In genomic region chr10:18793951-18794350, GRCh38 we compare ENCODE assay signal across 9 cellular contexts.
DNase-seq lines count a peak whose midpoint lies in the region; TF ChIP-seq lines count a peak whose summit lies in the region.
"Had no signal": no experiment of that assay in that cellular context is flagged by ENCODE, and none has a peak within 500 bp of the region (broad histone marks: within the 10 kb centered on the region; RNA-seq: fewer than 3 reads in every experiment).

No MANE protein-coding gene starts in this region.

- H3K9me3 Mint-ChIP-seq in neural crest cell (peaks cover 8% of the 10 kb centered on the region), Calu3 (ENCODE audit: low read depth, unreplicated experiment) (peaks cover 7% of the 10 kb centered on the region)

- no peak overlapping the region for H3K4me3 Mint-ChIP-seq in neural crest cell
- H3K4me3 Mint-ChIP-seq in Calu3 (ENCODE audit: low read depth, unreplicated experiment): no peak overlapping the region

- no peaks in the 10 kb centered on the region for H3K27me3 Mint-ChIP-seq in neural crest cell (ENCODE audit: low read depth)
- no peaks in the 10 kb centered on the region for H3K27me3 Mint-ChIP-seq in Calu3 (ENCODE audit: unreplicated experiment)

- TF ChIP-seq CTCF in cardiac fibroblast (IDR thresholded peaks at IDR 0.05; ENCODE audit: low read depth, low read length) (peak; percentile 55), neural crest cell (conservative IDR thresholded peaks at IDR 0.05) (peak; percentile 66), Calu3 (IDR thresholded peaks at IDR 0.05; ENCODE audit: unreplicated experiment) (no peak)

- H3K4me1 Mint-ChIP-seq in neural crest cell (no peaks in the 10 kb centered on the region), Calu3 (ENCODE audit: low read depth, unreplicated experiment) (no peaks in the 10 kb centered on the region)

- CTCF ChIA-PET in Calu3 (lab: Charles Lee): no interaction called here

- intact Hi-C loops in Calu3 (cut with micrococcal nuclease; ENCODE audit: unreplicated experiment): no loop called here

- BruUV-seq in Calu3 (replicated peaks; lab: Mats Ljungman, UMichigan): no TSS peak

- no peak overlapping the region for H3K4me3 ChIP-seq in cardiac fibroblast (replicated peaks in 1 of 2; ENCODE audit: low read depth in 2 of 2, low read length in 2 of 2)

- H3K36me3 Mint-ChIP-seq in neural crest cell (ENCODE audit: low read depth) (no peaks in the 10 kb centered on the region), Calu3 (ENCODE audit: insufficient read depth, unreplicated experiment) (no peaks in the 10 kb centered on the region)

- H3K27ac Mint-ChIP-seq in neural crest cell (ENCODE audit: unreplicated experiment) (no peak overlapping the region), Calu3 (ENCODE audit: unreplicated experiment) (no peak overlapping the region)

- DNase-seq in ELR (ENCODE audit: low read depth) (peak; percentile 9), NCI-H146 treated with DMSO at 0.1 percent for 48 hours (lab: John Stamatoyannopoulos, UW; ENCODE audit: unreplicated experiment) (peak; percentile 82), cardiac fibroblast (ENCODE audit: low read depth in 2 of 2) (peak; percentile 9 to 67), neural crest cell (ENCODE audit: low read depth, low spot score) (no peak), AG20443 (ENCODE audit: low spot score) (no peak), OCI-M2 (lab: John Stamatoyannopoulos, UW; ENCODE audit: unreplicated experiment) (no peak), Calu3 (no peak)
- DNase-seq: activated gamma-delta T cell, Right ventricle myocardium superior had no signal

Comparison
In these comparisons a context has a peak if more than half of its experiments do, and no peak if none do; other contexts are left out.
1. DNase-seq: peak in ELR (single experiment), NCI-H146 treated with DMSO at 0.1 percent for 48 hours (single experiment) and cardiac fibroblast (2 of 2); none in neural crest cell (single experiment), AG20443 (single experiment), OCI-M2 (single experiment) and Calu3 (single experiment).